8 cellular contexts compared by ENCODE assay signal in genomic region chr15:65856821-65857455, GRCh38. TPM values are rescaled to one million over a fixed set of nuclear protein-coding genes. Genes with fewer than 3 reads are reported as not detected.
DNase-seq lines count a peak whose midpoint lies in the region; ATAC-seq and TF ChIP-seq lines count a peak whose summit lies in the region.

No MANE protein-coding gene starts in this region.

- no peak for TF ChIP-seq POLR2A in NB4 (IDR thresholded peaks at IDR 0.05; ENCODE audit: extremely low read depth, insufficient read length)

- H3K4me3 Mint-ChIP-seq in activated CD4-positive, alpha-beta T cell treated with anti-CD3 and anti-CD28 coated beads, Interleukin-2, amount 10 ng/mL, durations not matched to agents 7 days and 5 days = no peak overlapping the region
- no peak overlapping the region for H3K4me3 Mint-ChIP-seq in stimulated activated effector memory CD8-positive, alpha-beta T cell treated with anti-CD3 and anti-CD28 coated beads, Interleukin-12 subunit alpha, Interleukin-12 subunit beta, amount 100 ng/mL, for 72 hours

- H3K4me3 ChIP-seq in NB4 (ENCODE audit: low read depth, low read length) = no peak overlapping the region
- H3K4me3 ChIP-seq in dorsolateral prefrontal cortex = no peak overlapping the region

- H3K27ac Mint-ChIP-seq in activated CD4-positive, alpha-beta T cell treated with anti-CD3 and anti-CD28 coated beads, Interleukin-2, amount 10 ng/mL, durations not matched to agents 7 days and 5 days = peak overlapping the region; percentile 41
- H3K27ac Mint-ChIP-seq in stimulated activated effector memory CD8-positive, alpha-beta T cell treated with anti-CD3 and anti-CD28 coated beads, Interleukin-12 subunit alpha, Interleukin-12 subunit beta, amount 100 ng/mL, for 72 hours = no peak overlapping the region

- H3K9me3 Mint-ChIP-seq in activated CD4-positive, alpha-beta T cell treated with anti-CD3 and anti-CD28 coated beads, Interleukin-2, amount 10 ng/mL, durations not matched to agents 7 days and 5 days = no peaks in the 10 kb centered on the region
- no peaks in the 10 kb centered on the region for H3K9me3 Mint-ChIP-seq in stimulated activated effector memory CD8-positive, alpha-beta T cell treated with anti-CD3 and anti-CD28 coated beads, Interleukin-12 subunit alpha, Interleukin-12 subunit beta, amount 100 ng/mL, for 72 hours

- ATAC-seq in stimulated activated effector memory CD8-positive, alpha-beta T cell treated with anti-CD3 and anti-CD28 coated beads, Interleukin-12 subunit alpha, Interleukin-12 subunit beta, amount 100 ng/mL, for 72 hours = peak; percentile 65
- ATAC-seq in HG02588 (IDR thresholded peaks at IDR 0.05; ENCODE audit: unreplicated experiment) = no peak

- H3K27me3 ChIP-seq in dorsolateral prefrontal cortex = no peaks in the 10 kb centered on the region

- DNase-seq in NCI-H1417 (lab: John Stamatoyannopoulos, UW) = peak; percentile 32 to 73 (median 69)
- no peak for DNase-seq in NCI-H1417 treated with DMSO at 0.1 percent for 48 hours (lab: John Stamatoyannopoulos, UW)
- peak; percentile 66 for DNase-seq in NB4 (ENCODE audit: low read depth)
- DNase-seq in activated CD4-positive, alpha-beta T cell treated with anti-CD3 and anti-CD28 coated beads, Interleukin-2, amount 10 ng/mL, durations not matched to agents 7 days and 5 days = peak; percentile 89
- peak in 5 of 10 donors; percentile 15 to 63 (median 33) for DNase-seq in dorsolateral prefrontal cortex
- DNase-seq in mucosa of gallbladder (ENCODE audit: low spot score) = peak; percentile 72
- DNase-seq in stimulated activated effector memory CD8-positive, alpha-beta T cell treated with anti-CD3 and anti-CD28 coated beads, Interleukin-12 subunit alpha, Interleukin-12 subunit beta, amount 100 ng/mL, for 72 hours (ENCODE audit: low spot score in 2 of 2) = peak; percentile 71 to 84

- no peaks in the 10 kb centered on the region for H3K36me3 Mint-ChIP-seq in activated CD4-positive, alpha-beta T cell treated with anti-CD3 and anti-CD28 coated beads, Interleukin-2, amount 10 ng/mL, durations not matched to agents 7 days and 5 days (ENCODE audit: low read depth)
- H3K36me3 Mint-ChIP-seq in stimulated activated effector memory CD8-positive, alpha-beta T cell treated with anti-CD3 and anti-CD28 coated beads, Interleukin-12 subunit alpha, Interleukin-12 subunit beta, amount 100 ng/mL, for 72 hours = no peaks in the 10 kb centered on the region

- H3K27me3 Mint-ChIP-seq in activated CD4-positive, alpha-beta T cell treated with anti-CD3 and anti-CD28 coated beads, Interleukin-2, amount 10 ng/mL, durations not matched to agents 7 days and 5 days = peaks cover 2% of the 10 kb centered on the region

- CTCF ChIA-PET in activated CD4-positive, alpha-beta T cell treated with anti-CD3 and anti-CD28 coated beads, Interleukin-2, amount 10 ng/mL, durations not matched to agents 7 days and 5 days (lab: Charles Lee) = interaction anchor here (0.5 to 2.4 kb wide), 20 partner anchors 8 to 247 kb away, joined by 3 to 16 read pairs (median 4); partner anchors contain the start of genes RAB11A and SLC24A1

- peaks cover 12% of the 10 kb centered on the region for H3K4me1 Mint-ChIP-seq in activated CD4-positive, alpha-beta T cell treated with anti-CD3 and anti-CD28 coated beads, Interleukin-2, amount 10 ng/mL, durations not matched to agents 7 days and 5 days
- H3K4me1 Mint-ChIP-seq in stimulated activated effector memory CD8-positive, alpha-beta T cell treated with anti-CD3 and anti-CD28 coated beads, Interleukin-12 subunit alpha, Interleukin-12 subunit beta, amount 100 ng/mL, for 72 hours = peaks cover 22% of the 10 kb centered on the region

- TF ChIP-seq CTCF in NB4 (IDR thresholded peaks at IDR 0.05; ENCODE audit: low read depth, low read length) = peak; percentile 85
- TF ChIP-seq CTCF in dorsolateral prefrontal cortex (IDR thresholded peaks at IDR 0.05 in 54 of 56, conservative IDR thresholded peaks at IDR 0.05 in 2 of 56; ENCODE audit: low read depth in 1 of 56, partially characterized antibody in 56 of 56) = peak in 55 of 56 donors; percentile 36 to 83 (median 71)

- no peak overlapping the region for H3K27ac ChIP-seq in dorsolateral prefrontal cortex

- intact Hi-C loops in dorsolateral prefrontal cortex (cut with DNase I) = loop anchor here in 1 of 2 donors (2.0 kb wide), 1 partner anchor 246 kb away; the partner anchor contains the start of gene INTS14

- POLR2A ChIA-PET in activated CD4-positive, alpha-beta T cell treated with anti-CD3 and anti-CD28 coated beads, Interleukin-2, amount 10 ng/mL, durations not matched to agents 7 days and 5 days (lab: Charles Lee) = no interaction called here

RNA-seq across cellular contexts. Expression of gene RAB11A, which starts 12.4 kb away (rescaled TPM):
- 100 to 1,000 TPM; 168 to 169 TPM for total RNA-seq in activated CD4-positive, alpha-beta T cell treated with anti-CD3 and anti-CD28 coated beads, Interleukin-2, amount 10 ng/mL, durations not matched to agents 7 days and 5 days
- 100 to 1,000 TPM in 119 of 120 experiments, 10 to 100 TPM in 1; 88.8 to 241 (median 186) TPM for total RNA-seq in dorsolateral prefrontal cortex
- total RNA-seq in mucosa of gallbladder = 250 TPM
